28 cellular contexts compared by ENCODE assay signal in genomic region chr6:20235041-20235440, GRCh38.
"Had no signal": no experiment of that assay in that cellular context is flagged by ENCODE, and none has a peak within 500 bp of the region (broad histone marks: within the 10 kb centered on the region; RNA-seq: fewer than 3 reads in every experiment).

No MANE protein-coding gene starts in this region.

- H3K9me3 ChIP-seq: stomach, suprapubic skin, testis, thoracic aorta, thyroid gland, tibial artery, tibial nerve, transverse colon, upper lobe of left lung, upper lobe of right lung, uterus, vagina had no signal

- H3K36me3 ChIP-seq: stomach, suprapubic skin, thoracic aorta, thyroid gland, tibial artery, tibial nerve, transverse colon, upper lobe of left lung, upper lobe of right lung, uterus, vagina had no signal

- H3K9me3 Mint-ChIP-seq: stimulated activated effector memory CD8-positive, alpha-beta T cell treated with anti-CD3 and anti-CD28 coated beads, Interleukin-12 subunit alpha, Interleukin-12 subunit beta, amount 100 ng/mL, for 72 hours; stimulated activated memory B cell treated with anti-CD40 and anti-IgM and Interleukin-4, amounts not matched to agents 10 μg/mL and 1 μg/mL and 100 μg/mL, for 72 hours; stimulated activated naive B cell treated with anti-CD40 and anti-IgM and Interleukin-4, amounts not matched to agents 10 μg/mL and 1 μg/mL and 100 μg/mL, for 72 hours; stimulated activated naive CD8-positive, alpha-beta T cell treated with anti-CD3 and anti-CD28 coated beads, Interleukin-15, amount 100 ng/mL, for 72 hours; stimulated activated naive CD8-positive, alpha-beta T cell treated with anti-CD3 and anti-CD28 coated beads, Interleukin-15, Interleukin-2, amounts not matched to agents 100 ng/mL and 50 ng/mL, for 24 hours had no signal

- H3K27ac Mint-ChIP-seq: stimulated activated effector memory CD8-positive, alpha-beta T cell treated with anti-CD3 and anti-CD28 coated beads, Interleukin-12 subunit alpha, Interleukin-12 subunit beta, amount 100 ng/mL, for 72 hours; stimulated activated memory B cell treated with anti-CD40 and anti-IgM and Interleukin-4, amounts not matched to agents 10 μg/mL and 1 μg/mL and 100 μg/mL, for 72 hours; stimulated activated naive B cell treated with anti-CD40 and anti-IgM and Interleukin-4, amounts not matched to agents 10 μg/mL and 1 μg/mL and 100 μg/mL, for 72 hours; stimulated activated naive CD8-positive, alpha-beta T cell treated with anti-CD3 and anti-CD28 coated beads, Interleukin-15, Interleukin-2, amounts not matched to agents 100 ng/mL and 50 ng/mL, for 24 hours had no signal

- FAIRE-seq: urothelium cell line had no signal

- H3K27ac ChIP-seq: stomach, suprapubic skin, testis, thoracic aorta, thyroid gland, tibial artery, tibial nerve, upper lobe of left lung, upper lobe of right lung, uterus, vagina had no signal

- H3K27me3 Mint-ChIP-seq: stimulated activated memory B cell treated with anti-CD40 and anti-IgM and Interleukin-4, amounts not matched to agents 10 μg/mL and 1 μg/mL and 100 μg/mL, for 72 hours; stimulated activated naive B cell treated with anti-CD40 and anti-IgM and Interleukin-4, amounts not matched to agents 10 μg/mL and 1 μg/mL and 100 μg/mL, for 72 hours; stimulated activated naive CD8-positive, alpha-beta T cell treated with anti-CD3 and anti-CD28 coated beads, Interleukin-15, amount 100 ng/mL, for 72 hours; stimulated activated naive CD8-positive, alpha-beta T cell treated with anti-CD3 and anti-CD28 coated beads, Interleukin-15, Interleukin-2, amounts not matched to agents 100 ng/mL and 50 ng/mL, for 24 hours had no signal

- H3K4me1 ChIP-seq: suprapubic skin, testis, thyroid gland, tibial artery, tibial nerve, upper lobe of left lung, upper lobe of right lung, uterus, vagina had no signal

- H3K4me3 ChIP-seq: stomach, suprapubic skin, testis, thoracic aorta, thyroid gland, tibial artery, tibial nerve, transverse colon, upper lobe of left lung, upper lobe of right lung, uterus, vagina had no signal

- H3K27me3 ChIP-seq: stomach, suprapubic skin, testis, thyroid gland, tibial nerve, transverse colon, upper lobe of left lung, upper lobe of right lung, uterus, vagina had no signal

- H3K4me3 Mint-ChIP-seq: stimulated activated effector memory CD8-positive, alpha-beta T cell treated with anti-CD3 and anti-CD28 coated beads, Interleukin-12 subunit alpha, Interleukin-12 subunit beta, amount 100 ng/mL, for 72 hours; stimulated activated memory B cell treated with anti-CD40 and anti-IgM and Interleukin-4, amounts not matched to agents 10 μg/mL and 1 μg/mL and 100 μg/mL, for 72 hours; stimulated activated naive B cell treated with anti-CD40 and anti-IgM and Interleukin-4, amounts not matched to agents 10 μg/mL and 1 μg/mL and 100 μg/mL, for 72 hours; stimulated activated naive CD8-positive, alpha-beta T cell treated with anti-CD3 and anti-CD28 coated beads, Interleukin-15, amount 100 ng/mL, for 72 hours; stimulated activated naive CD8-positive, alpha-beta T cell treated with anti-CD3 and anti-CD28 coated beads, Interleukin-15, Interleukin-2, amounts not matched to agents 100 ng/mL and 50 ng/mL, for 24 hours had no signal

- DNase-seq: stimulated activated CD4-positive, alpha-beta T cell treated with anti-CD3 and anti-CD28 coated beads, Interleukin-2, amount 100 ng/mL, for 24 hours; stimulated activated CD4-positive, alpha-beta T cell treated with anti-CD3 and anti-CD28 coated beads, Interleukin-4, amount 100 ng/mL, for 1 hour; stimulated activated CD4-positive, alpha-beta T cell treated with anti-CD3 and anti-CD28 coated beads, Interleukin-4, amount 100 ng/mL, for 24 hours; stimulated activated CD4-positive, alpha-beta T cell treated with anti-CD3 and anti-CD28 coated beads, Interleukin-4, amount 100 ng/mL, for 4 hours; stimulated activated CD8-positive, alpha-beta memory T cell treated with anti-CD3 and anti-CD28 coated beads, Interleukin-4, amount 100 ng/mL, for 48 hours; stimulated activated naive B cell treated with anti-CD40 and anti-IgM and Interleukin-4, amounts not matched to agents 10 μg/mL and 1 μg/mL and 100 μg/mL, for 72 hours; stimulated activated naive CD4-positive, alpha-beta T cell; stimulated activated naive CD4-positive, alpha-beta T cell treated with Interleukin-2 at 50 U/mL for 16 hours; stimulated activated naive CD8-positive, alpha-beta T cell treated with anti-CD3 and anti-CD28 coated beads, Interleukin-15, amount 100 ng/mL, for 72 hours; stimulated activated naive CD8-positive, alpha-beta T cell treated with anti-CD3 and anti-CD28 coated beads, Interleukin-15, Interleukin-2, amounts not matched to agents 100 U/mL and 50 U/mL, for 24 hours; stomach; substantia nigra; testis; thyroid gland; tibial artery; transverse colon; trophoblast cell; upper lobe of left lung; upper lobe of right lung; uterus had no signal

- H3K36me3 Mint-ChIP-seq: stimulated activated effector memory CD8-positive, alpha-beta T cell treated with anti-CD3 and anti-CD28 coated beads, Interleukin-12 subunit alpha, Interleukin-12 subunit beta, amount 100 ng/mL, for 72 hours; stimulated activated memory B cell treated with anti-CD40 and anti-IgM and Interleukin-4, amounts not matched to agents 10 μg/mL and 1 μg/mL and 100 μg/mL, for 72 hours; stimulated activated naive B cell treated with anti-CD40 and anti-IgM and Interleukin-4, amounts not matched to agents 10 μg/mL and 1 μg/mL and 100 μg/mL, for 72 hours had no signal

- ATAC-seq: stimulated activated effector memory CD8-positive, alpha-beta T cell treated with anti-CD3 and anti-CD28 coated beads, Interleukin-12 subunit alpha, Interleukin-12 subunit beta, amount 100 ng/mL, for 72 hours; stimulated activated memory B cell treated with anti-CD40 and anti-IgM and Interleukin-4, amounts not matched to agents 10 μg/mL and 1 μg/mL and 100 μg/mL, for 72 hours; stimulated activated naive B cell treated with anti-CD40 and anti-IgM and Interleukin-4, amounts not matched to agents 10 μg/mL and 1 μg/mL and 100 μg/mL, for 72 hours; stimulated activated naive CD8-positive, alpha-beta T cell treated with anti-CD3 and anti-CD28 coated beads, Interleukin-15, amount 100 ng/mL, for 72 hours; stimulated activated naive CD8-positive, alpha-beta T cell treated with anti-CD3 and anti-CD28 coated beads, Interleukin-15, Interleukin-2, amounts not matched to agents 100 U/mL and 50 U/mL, for 24 hours; upper lobe of right lung had no signal

- H3K4me1 Mint-ChIP-seq: stimulated activated memory B cell treated with anti-CD40 and anti-IgM and Interleukin-4, amounts not matched to agents 10 μg/mL and 1 μg/mL and 100 μg/mL, for 72 hours; stimulated activated naive B cell treated with anti-CD40 and anti-IgM and Interleukin-4, amounts not matched to agents 10 μg/mL and 1 μg/mL and 100 μg/mL, for 72 hours; stimulated activated naive CD8-positive, alpha-beta T cell treated with anti-CD3 and anti-CD28 coated beads, Interleukin-15, amount 100 ng/mL, for 72 hours had no signal
